8 cellular contexts compared by ENCODE assay signal in the genomic region with DNA sequence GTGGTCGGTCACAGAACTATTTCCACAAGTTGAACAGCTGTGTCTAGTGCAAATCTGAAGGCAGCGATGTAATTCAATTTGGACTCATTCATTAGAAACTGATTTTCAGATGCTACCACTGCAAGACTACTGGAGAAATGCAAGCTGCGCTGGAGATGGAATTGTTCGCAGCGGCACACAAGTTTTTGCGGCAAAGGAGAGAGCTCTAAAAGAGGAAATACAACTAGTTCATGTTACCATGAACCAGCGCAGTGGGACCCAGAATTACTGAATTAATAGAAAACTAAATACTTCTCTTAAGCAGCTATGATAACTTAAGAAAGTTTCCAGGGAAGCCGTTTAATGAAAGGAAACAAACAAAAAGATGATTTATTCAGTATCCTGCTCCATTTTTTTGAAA. TPM values are rescaled to one million over a fixed set of nuclear protein-coding genes. Genes with fewer than 3 reads are reported as not detected.
DNase-seq lines count a peak whose midpoint lies in the region; ATAC-seq and TF ChIP-seq lines count a peak whose summit lies in the region.

No MANE protein-coding gene starts in this region.

- peak overlapping the region; percentile 93 for H3K4me3 Mint-ChIP-seq in activated naive CD8-positive, alpha-beta T cell

- DNase-seq in heart left ventricle (no peak), left cardiac atrium (no peak), HuH-7 (ENCODE audit: low spot score) (no peak), NCI-H2081 treated with DMSO at 0.1 percent for 48 hours (lab: John Stamatoyannopoulos, UW) (no peak)

- WGBS in heart left ventricle, 4 donors = 5 to 11% (median 8%) methylated on average over 8 of the region's 8 CpGs
- 25% methylated on average over 8 of the region's 8 CpGs for WGBS in liver
- WGBS in urinary bladder = 9% methylated on average over 8 of the region's 8 CpGs

- TF ChIP-seq POLR2A in heart left ventricle (IDR thresholded peaks at IDR 0.05) = no peak

- peaks cover 3% of the 10 kb centered on the region for H3K36me3 Mint-ChIP-seq in activated naive CD8-positive, alpha-beta T cell

- peaks cover 58% of the 10 kb centered on the region for H3K4me1 Mint-ChIP-seq in activated naive CD8-positive, alpha-beta T cell (ENCODE audit: low read depth)

- H3K4me3 ChIP-seq in heart left ventricle (peak overlapping the region in 11 of 12 donors; percentile 60 to 94 (median 84)), liver (ENCODE audit: low read depth in 1 of 3, low read length in 3 of 3) (peak overlapping the region; percentile 82 to 97 (median 92)), urinary bladder (ENCODE audit: low read depth, low read length) (peak overlapping the region; percentile 98)

- H3K9me3 Mint-ChIP-seq in activated naive CD8-positive, alpha-beta T cell (ENCODE audit: low read depth) = no peaks in the 10 kb centered on the region

- peaks cover 0 to 6% (median 0%) of the 10 kb centered on the region in 9 donors for H3K36me3 ChIP-seq in heart left ventricle
- H3K36me3 ChIP-seq in liver (ENCODE audit: control insufficient read depth in 4 of 4, insufficient read depth in 3 of 4, low read depth in 1 of 4, low read length in 3 of 4) = no peaks in the 10 kb centered on the region
- no peaks in the 10 kb centered on the region for H3K36me3 ChIP-seq in urinary bladder (ENCODE audit: insufficient read depth)

- H3K27ac Mint-ChIP-seq in activated naive CD8-positive, alpha-beta T cell = peak overlapping the region; percentile 86

- peak in 1 of 2 donors; percentile 13 for TF ChIP-seq RAD21 in liver (IDR thresholded peaks at IDR 0.05)

- TF ChIP-seq CTCF in heart left ventricle (IDR thresholded peaks at IDR 0.05) = no peak
- no peak for TF ChIP-seq CTCF in liver (IDR thresholded peaks at IDR 0.05; ENCODE audit: low read depth, low read length, missing input control)

- no peaks in the 10 kb centered on the region for H3K27me3 ChIP-seq in heart left ventricle
- H3K27me3 ChIP-seq in liver (ENCODE audit: control insufficient read depth in 4 of 4, insufficient read depth in 4 of 4, low read length in 3 of 4) = no peaks in the 10 kb centered on the region

- H3K4me1 ChIP-seq in heart left ventricle (peaks cover 10 to 61% (median 52%) of the 10 kb centered on the region in 12 donors), liver (ENCODE audit: control insufficient read depth in 4 of 4, insufficient read depth in 4 of 4, low read length in 3 of 4) (peaks cover 13 to 57% (median 41%) of the 10 kb centered on the region in 4 donors), urinary bladder (ENCODE audit: insufficient read depth) (peaks cover 2% of the 10 kb centered on the region)

- ATAC-seq in heart left ventricle (no peak), left cardiac atrium (no peak), HG02798 (IDR thresholded peaks at IDR 0.05; ENCODE audit: poor library complexity, unreplicated experiment) (no peak)

- no peaks in the 10 kb centered on the region for H3K9me3 ChIP-seq in heart left ventricle
- no peaks in the 10 kb centered on the region for H3K9me3 ChIP-seq in liver (ENCODE audit: control insufficient read depth in 4 of 4, low read length in 3 of 4)

- H3K9ac ChIP-seq in liver (ENCODE audit: low read depth in 1 of 2, low read length in 2 of 2) = peak overlapping the region in 1 of 2 donors; percentile 30

- no peaks in the 10 kb centered on the region for H3K27me3 Mint-ChIP-seq in activated naive CD8-positive, alpha-beta T cell

- no peak overlapping the region for H3K27ac ChIP-seq in heart left ventricle
- H3K27ac ChIP-seq in liver (ENCODE audit: low read depth in 1 of 2, low read length in 2 of 2) = no peak overlapping the region
- no peak overlapping the region for H3K27ac ChIP-seq in urinary bladder (ENCODE audit: low read depth)

- intact Hi-C loops in heart left ventricle (cut with DNase I) (loop anchor here in 6 of 10 donors (5.0 to 10.0 kb wide), 12 partner anchors 46 to 354 kb away; partner anchors contain the start of gene SLX4 (in 1 of the 6)), left cardiac atrium (cut with DNase I) (loop anchor here (2.0 to 10.0 kb wide), 2 partner anchors 94 to 188 kb away; no protein-coding TSS in a partner anchor)

TF ChIP-seq in liver, 16 proteins besides CTCF, POLR2A, EP300 and RAD21:
- no peak for TF ChIP-seq GABPA (IDR thresholded peaks at IDR 0.05 in 1 of 2, conservative IDR thresholded peaks at IDR 0.05 in 1 of 2)
- TF ChIP-seq EGR1 (IDR thresholded peaks at IDR 0.05; ENCODE audit: low read depth in 2 of 2) = no peak
- TF ChIP-seq, protein P1, sequence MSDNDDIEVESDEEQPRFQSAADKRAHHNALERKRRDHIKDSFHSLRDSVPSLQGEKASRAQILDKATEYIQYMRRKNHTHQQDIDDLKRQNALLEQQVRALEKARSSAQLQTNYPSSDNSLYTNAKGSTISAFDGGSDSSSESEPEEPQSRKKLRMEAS (IDR thresholded peaks at IDR 0.05) = no peak
- TF ChIP-seq RXRA (IDR thresholded peaks at IDR 0.05) = no peak
- TF ChIP-seq REST (IDR thresholded peaks at IDR 0.05) = no peak
- no peak for TF ChIP-seq FOXA1 (IDR thresholded peaks at IDR 0.05)
- TF ChIP-seq ATF3 (IDR thresholded peaks at IDR 0.05) = no peak
- TF ChIP-seq JUND (IDR thresholded peaks at IDR 0.05) = no peak
- no peak for TF ChIP-seq NR2F2 (IDR thresholded peaks at IDR 0.05)
- TF ChIP-seq HNF4A (conservative IDR thresholded peaks at IDR 0.05) = no peak
- no peak for TF ChIP-seq TAF1 (conservative IDR thresholded peaks at IDR 0.05)
- TF ChIP-seq SP1 (IDR thresholded peaks at IDR 0.05) = no peak
- no peak for TF ChIP-seq YY1 (IDR thresholded peaks at IDR 0.05)
- TF ChIP-seq HNF4G (IDR thresholded peaks at IDR 0.05) = no peak
- no peak for TF ChIP-seq ZBTB33 (IDR thresholded peaks at IDR 0.05)
- no peak for TF ChIP-seq FOXA2 (IDR thresholded peaks at IDR 0.05)

RNA-seq across cellular contexts. Expression of gene CREBBP, which starts 1.9 kb away (rescaled TPM):
- 10 to 100 TPM; 20.0 to 77.6 (median 45.9) TPM for total RNA-seq in heart left ventricle
- 10 to 100 TPM; 17.1 TPM for polyA plus RNA-seq in heart left ventricle
- 10 to 100 TPM; 39.0 to 39.3 TPM for total RNA-seq in left cardiac atrium
- 10 to 100 TPM; 25.6 to 25.8 TPM for total RNA-seq in liver
- 10 to 100 TPM in 1 of 2 donors, 1 to 10 TPM in 1; 7.0 to 13.3 TPM for polyA plus RNA-seq in liver
- total RNA-seq in urinary bladder = 67.3 TPM
- 23.2 TPM for polyA plus RNA-seq in urinary bladder
